ENCODE assay signal across 12 cellular contexts in genomic region chr9:12783767-12784460, GRCh38. TPM values are rescaled to one million over a fixed set of nuclear protein-coding genes. Genes with fewer than 3 reads are reported as not detected.
A peak's percentile ranks its signal among the peaks of the same experiment; 100 is the strongest.
DNase-seq lines count a peak whose midpoint lies in the region; ATAC-seq and TF ChIP-seq lines count a peak whose summit lies in the region.
"Had no signal": no experiment of that assay in that cellular context is flagged by ENCODE, and none has a peak within 500 bp of the region (broad histone marks: within the 10 kb centered on the region; RNA-seq: fewer than 3 reads in every experiment).

No MANE protein-coding gene starts in this region.

- peak overlapping the region; percentile 99 for H3K27ac Mint-ChIP-seq in MCF 10A (ENCODE audit: low read depth, unreplicated experiment)
- H3K27ac Mint-ChIP-seq: effector memory CD8-positive, alpha-beta T cell had no signal

- CTCF ChIA-PET in MCF 10A (lab: Yijun Ruan, JAX) = interaction anchor here (0.7 to 3.6 kb wide), 8 partner anchors 8 to 206 kb away, joined by 3 to 27 read pairs (median 4); partner anchors contain the start of gene LURAP1L

- H3K9me3 ChIP-seq in right lobe of liver = no peaks in the 10 kb centered on the region
- peaks cover 0 to 12% (median 0%) of the 10 kb centered on the region in 4 donors for H3K9me3 ChIP-seq in stomach

- H3K27me3 Mint-ChIP-seq in MCF 10A (ENCODE audit: insufficient read depth, unreplicated experiment) = no peaks in the 10 kb centered on the region
- H3K27me3 Mint-ChIP-seq: effector memory CD8-positive, alpha-beta T cell; progenitor cell of endocrine pancreas had no signal

- H3K4me1 Mint-ChIP-seq in MCF 10A (ENCODE audit: insufficient read depth, unreplicated experiment) = peaks cover 42% of the 10 kb centered on the region

- ATAC-seq in HG03439 (IDR thresholded peaks at IDR 0.05; ENCODE audit: unreplicated experiment) (peak; percentile 13), right lobe of liver (peak in 3 of 4 donors; percentile 4 to 40 (median 20)), GM19035 (IDR thresholded peaks at IDR 0.05; ENCODE audit: unreplicated experiment) (no peak)
- ATAC-seq: effector memory CD8-positive, alpha-beta T cell had no signal

- no peak for DNase-seq in MCF 10A (ENCODE audit: unreplicated experiment)
- DNase-seq in right lobe of liver = no peak
- DNase-seq in stomach = no peak
- DNase-seq in activated CD4-positive, alpha-beta T cell treated with anti-CD3 and anti-CD28 coated beads for 4 hours = no peak
- no peak for DNase-seq in GM19238 (ENCODE audit: insufficient read length, low spot score)
- DNase-seq in NCI-H1048 (lab: John Stamatoyannopoulos, UW) = no peak
- DNase-seq: activated effector memory CD4-positive, alpha-beta T cell treated with anti-CD3 and anti-CD28 coated beads, Interleukin-2, amount 50 U/mL, for 16 hours; effector memory CD8-positive, alpha-beta T cell; SIG-M5 had no signal

- 55% methylated on average over 1 of the region's 1 CpG for WGBS in right lobe of liver (ENCODE audit: insufficient coverage, low coverage, low lambda C conversion rate, missing lambda C conversion rate)
- 76 to 94% (median 84%) methylated on average over 1 of the region's 1 CpG for WGBS in stomach, 5 donors

- H3K27me3 ChIP-seq in right lobe of liver = no peaks in the 10 kb centered on the region
- no peaks in the 10 kb centered on the region for H3K27me3 ChIP-seq in stomach

- H3K4me3 Mint-ChIP-seq in MCF 10A (ENCODE audit: unreplicated experiment) = peak overlapping the region; percentile 4
- H3K4me3 Mint-ChIP-seq: effector memory CD8-positive, alpha-beta T cell had no signal

- TSS peak; percentile 55 for BruUV-seq in MCF 10A (replicated peaks; lab: Mats Ljungman, UMichigan)

- intact Hi-C loops in MCF 10A (cut with micrococcal nuclease) (loop anchor here (1.0 kb wide), 1 partner anchor 30 kb away; no protein-coding TSS in a partner anchor), right lobe of liver (cut with DNase I) (no loop called here), stomach (cut with DNase I; ENCODE audit: low total_unique reads) (no loop called here)

- H3K36me3 Mint-ChIP-seq in MCF 10A (ENCODE audit: insufficient read depth, unreplicated experiment) = peaks cover 14% of the 10 kb centered on the region

- H3K36me3 ChIP-seq in right lobe of liver (no peaks in the 10 kb centered on the region), stomach (no peaks in the 10 kb centered on the region)

- no peak for TF ChIP-seq POLR2A in right lobe of liver (IDR thresholded peaks at IDR 0.05)
- TF ChIP-seq POLR2A in stomach (IDR thresholded peaks at IDR 0.05) = no peak

- no peak for TF ChIP-seq EP300 in stomach (IDR thresholded peaks at IDR 0.05)

- H3K4me3 ChIP-seq in right lobe of liver (no peak overlapping the region), stomach (no peak overlapping the region)

- peaks cover 0 to 32% (median 7%) of the 10 kb centered on the region in 4 donors for H3K4me1 ChIP-seq in right lobe of liver
- H3K4me1 ChIP-seq in stomach = peaks cover 16 to 43% (median 27%) of the 10 kb centered on the region in 4 donors

- TF ChIP-seq CTCF in MCF 10A (IDR thresholded peaks at IDR 0.05; ENCODE audit: unreplicated experiment) (no peak), right lobe of liver (IDR thresholded peaks at IDR 0.05) (no peak), stomach (IDR thresholded peaks at IDR 0.05) (no peak)

- H3K9me3 Mint-ChIP-seq in MCF 10A (ENCODE audit: unreplicated experiment) = peaks cover 6% of the 10 kb centered on the region

- peak overlapping the region; percentile 74 to 93 (median 82) for H3K27ac ChIP-seq in right lobe of liver
- peak overlapping the region in 4 of 5 donors; percentile 72 to 95 (median 88) for H3K27ac ChIP-seq in stomach

- POLR2A ChIA-PET in MCF 10A (lab: Yijun Ruan, JAX) = interaction anchor here (0.6 to 6.7 kb wide), 14 partner anchors 8 to 1533 kb away, joined by 3 to 80 read pairs (median 6); partner anchors contain the start of gene LURAP1L

RNA-seq across cellular contexts. Expression of gene LURAP1L, which starts 9.1 kb away (rescaled TPM):
- total RNA-seq in MCF 10A (2022) = 59.2 and 80.4 TPM in 2 replicates
- total RNA-seq in right lobe of liver = 10 to 100 TPM in 5 of 6 experiments, 1 to 10 TPM in 1; 9.6 to 38.0 (median 18.8) TPM
- total RNA-seq in stomach = 10 to 100 TPM; 19.3 to 32.2 (median 28.1) TPM
- 10 to 100 TPM in 2 of 3 donors, 1 to 10 TPM in 1; 6.7 to 11.9 (median 11.8) TPM for polyA plus RNA-seq in stomach
